Comparison of ENCODE assay signal across 1 cellular context in genomic region chr18:9239708-9240107, GRCh38.
TF ChIP-seq lines count a peak whose summit lies in the region.

No MANE protein-coding gene starts in this region.

TF ChIP-seq in GM12878, 131 proteins besides CTCF, POLR2A, EP300 and RAD21 (continued from another document):
- TF ChIP-seq, protein P1, sequence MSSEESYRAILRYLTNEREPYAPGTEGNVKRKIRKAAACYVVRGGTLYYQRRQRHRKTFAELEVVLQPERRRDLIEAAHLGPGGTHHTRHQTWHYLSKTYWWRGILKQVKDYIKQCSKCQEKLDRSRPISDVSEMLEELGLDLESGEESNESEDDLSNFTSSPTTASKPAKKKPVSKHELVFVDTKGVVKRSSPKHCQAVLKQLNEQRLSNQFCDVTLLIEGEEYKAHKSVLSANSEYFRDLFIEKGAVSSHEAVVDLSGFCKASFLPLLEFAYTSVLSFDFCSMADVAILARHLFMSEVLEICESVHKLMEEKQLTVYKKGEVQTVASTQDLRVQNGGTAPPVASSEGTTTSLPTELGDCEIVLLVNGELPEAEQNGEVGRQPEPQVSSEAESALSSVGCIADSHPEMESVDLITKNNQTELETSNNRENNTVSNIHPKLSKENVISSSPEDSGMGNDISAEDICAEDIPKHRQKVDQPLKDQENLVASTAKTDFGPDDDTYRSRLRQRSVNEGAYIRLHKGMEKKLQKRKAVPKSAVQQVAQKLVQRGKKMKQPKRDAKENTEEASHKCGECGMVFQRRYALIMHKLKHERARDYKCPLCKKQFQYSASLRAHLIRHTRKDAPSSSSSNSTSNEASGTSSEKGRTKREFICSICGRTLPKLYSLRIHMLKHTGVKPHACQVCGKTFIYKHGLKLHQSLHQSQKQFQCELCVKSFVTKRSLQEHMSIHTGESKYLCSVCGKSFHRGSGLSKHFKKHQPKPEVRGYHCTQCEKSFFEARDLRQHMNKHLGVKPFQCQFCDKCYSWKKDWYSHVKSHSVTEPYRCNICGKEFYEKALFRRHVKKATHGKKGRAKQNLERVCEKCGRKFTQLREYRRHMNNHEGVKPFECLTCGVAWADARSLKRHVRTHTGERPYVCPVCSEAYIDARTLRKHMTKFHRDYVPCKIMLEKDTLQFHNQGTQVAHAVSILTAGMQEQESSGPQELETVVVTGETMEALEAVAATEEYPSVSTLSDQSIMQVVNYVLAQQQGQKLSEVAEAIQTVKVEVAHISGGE (CRISPR knock-in tag; IDR thresholded peaks at IDR 0.05) = no peak
- TF ChIP-seq CREB1 (IDR thresholded peaks at IDR 0.05; ENCODE audit: low read depth) (no peak), ZNF687 (IDR thresholded peaks at IDR 0.05) (no peak), FOS (IDR thresholded peaks at IDR 0.05; ENCODE audit: borderline replicate concordance, extremely low read depth, insufficient read length) (no peak), FOXK2 (IDR thresholded peaks at IDR 0.05) (no peak), TBL1XR1 (IDR thresholded peaks at IDR 0.05; ENCODE audit: low read depth, low read length) (no peak), ZBTB33 (IDR thresholded peaks at IDR 0.05) (no peak)
- TF ChIP-seq, protein P2, sequence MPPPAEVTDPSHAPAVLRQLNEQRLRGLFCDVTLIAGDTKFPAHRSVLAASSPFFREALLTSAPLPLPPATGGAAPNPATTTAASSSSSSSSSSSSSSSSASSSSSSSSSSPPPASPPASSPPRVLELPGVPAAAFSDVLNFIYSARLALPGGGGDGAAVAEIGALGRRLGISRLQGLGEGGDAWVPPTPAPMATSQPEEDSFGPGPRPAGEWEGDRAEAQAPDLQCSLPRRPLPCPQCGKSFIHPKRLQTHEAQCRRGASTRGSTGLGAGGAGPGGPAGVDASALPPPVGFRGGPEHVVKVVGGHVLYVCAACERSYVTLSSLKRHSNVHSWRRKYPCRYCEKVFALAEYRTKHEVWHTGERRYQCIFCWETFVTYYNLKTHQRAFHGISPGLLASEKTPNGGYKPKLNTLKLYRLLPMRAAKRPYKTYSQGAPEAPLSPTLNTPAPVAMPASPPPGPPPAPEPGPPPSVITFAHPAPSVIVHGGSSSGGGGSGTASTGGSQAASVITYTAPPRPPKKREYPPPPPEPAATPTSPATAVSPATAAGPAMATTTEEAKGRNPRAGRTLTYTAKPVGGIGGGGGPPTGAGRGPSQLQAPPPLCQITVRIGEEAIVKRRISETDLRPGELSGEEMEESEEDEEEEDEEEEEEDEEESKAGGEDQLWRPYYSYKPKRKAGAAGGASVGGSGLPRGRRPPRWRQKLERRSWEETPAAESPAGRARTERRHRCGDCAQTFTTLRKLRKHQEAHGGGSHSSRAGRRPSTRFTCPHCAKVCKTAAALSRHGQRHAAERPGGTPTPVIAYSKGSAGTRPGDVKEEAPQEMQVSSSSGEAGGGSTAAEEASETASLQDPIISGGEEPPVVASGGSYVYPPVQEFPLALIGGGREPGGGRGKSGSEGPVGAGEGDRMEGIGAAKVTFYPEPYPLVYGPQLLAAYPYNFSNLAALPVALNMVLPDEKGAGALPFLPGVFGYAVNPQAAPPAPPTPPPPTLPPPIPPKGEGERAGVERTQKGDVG (CRISPR knock-in tag; IDR thresholded peaks at IDR 0.05) = no peak
